In genomic region chr3:172138792-172139507, GRCh38 we compare ENCODE assay signal across 8 cellular contexts.
DNase-seq lines count a peak whose midpoint lies in the region; ATAC-seq, FAIRE-seq and TF ChIP-seq lines count a peak whose summit lies in the region.

No MANE protein-coding gene starts in this region.

- peaks cover 72% of the 10 kb centered on the region for H3K4me1 Mint-ChIP-seq in stimulated activated effector memory CD8-positive, alpha-beta T cell treated with anti-CD3 and anti-CD28 coated beads, Interleukin-12 subunit alpha, Interleukin-12 subunit beta, amount 100 ng/mL, for 72 hours

- H2AFZ ChIP-seq in GM12878 (ENCODE audit: control insufficient read depth, low read depth, low read length) = peak overlapping the region; percentile 45; the same call in 1 of the 2 replicates

- peak; percentile 23; the same call in 1 of the 2 replicates for TF ChIP-seq RAD21 in GM12878 (IDR thresholded peaks at IDR 0.05; ENCODE audit: insufficient read depth, low read depth, low read length)

- RAD21 ChIA-PET in GM12878 (lab: Charles Lee; ENCODE audit: unreplicated experiment) = interaction anchor here (0.7 to 8.9 kb wide), 28 partner anchors 8 to 342 kb away, joined by 3 to 124 read pairs (median 5); partner anchors contain the start of gene FNDC3B

- BruUV-seq in GM12878 (replicated peaks; lab: Mats Ljungman, UMichigan) = no TSS peak

- peak overlapping the region; percentile 84 for H3K27ac Mint-ChIP-seq in stimulated activated effector memory CD8-positive, alpha-beta T cell treated with anti-CD3 and anti-CD28 coated beads, Interleukin-12 subunit alpha, Interleukin-12 subunit beta, amount 100 ng/mL, for 72 hours

- no peaks in the 10 kb centered on the region for H3K27me3 ChIP-seq in GM12878 (replicated peaks in 1 of 2; ENCODE audit: control insufficient read depth in 2 of 2, insufficient read depth in 2 of 2, low read length in 1 of 2)

- H3K4me1 ChIP-seq in GM12878 (ENCODE audit: control insufficient read depth, insufficient read depth, low read length) (peaks cover 73% of the 10 kb centered on the region), kidney (ENCODE audit: control insufficient read depth in 1 of 2, insufficient read depth in 1 of 2, low read depth in 1 of 2, low read length in 2 of 2) (peaks cover 28 to 42% of the 10 kb centered on the region in 2 donors)

- no peak for TF ChIP-seq POLR2A in GM12878 (IDR thresholded peaks at IDR 0.05; ENCODE audit: low read depth, low read length)

- H3K36me3 ChIP-seq in GM12878 (ENCODE audit: control insufficient read depth in 2 of 2, insufficient read depth in 2 of 2, low read length in 1 of 2) (peaks cover under 1 to 1% of the 10 kb centered on the region in 2 experiments; a peak in 1 of 4 replicates), kidney (ENCODE audit: control insufficient read depth in 1 of 2, insufficient read depth in 2 of 2, low read length in 2 of 2) (no peaks in the 10 kb centered on the region)

- H3K27ac ChIP-seq in GM12878 (ENCODE audit: control insufficient read depth, insufficient read depth) = peak overlapping the region; percentile 80
- peak overlapping the region; percentile 1 to 45 for H3K27ac ChIP-seq in kidney (ENCODE audit: low read depth in 2 of 2, low read length in 2 of 2)

- H4K20me1 ChIP-seq in GM12878 (ENCODE audit: control insufficient read depth, insufficient read depth) = no peaks in the 10 kb centered on the region

- ATAC-seq in GM21825 (IDR thresholded peaks at IDR 0.05; ENCODE audit: unreplicated experiment) (peak; percentile 41), GM12878 (peak; percentile 51)
- ATAC-seq in stimulated activated effector memory CD8-positive, alpha-beta T cell treated with anti-CD3 and anti-CD28 coated beads, Interleukin-12 subunit alpha, Interleukin-12 subunit beta, amount 100 ng/mL, for 72 hours = peak; percentile 81

- H3K9me3 ChIP-seq in GM12878 (replicated peaks; ENCODE audit: control insufficient read depth, insufficient read depth, low read length) = no peaks in the 10 kb centered on the region
- no peaks in the 10 kb centered on the region for H3K9me3 ChIP-seq in kidney (ENCODE audit: control insufficient read depth in 1 of 2, low read length in 2 of 2)

- H3K79me2 ChIP-seq in GM12878 (ENCODE audit: control insufficient read depth, insufficient read depth, low read length) = peaks cover 43% of the 10 kb centered on the region

- SMC1A ChIA-PET in GM12878 (lab: Charles Lee; ENCODE audit: uncharacterized antibody, unreplicated experiment) = interaction anchor here (0.6 to 23.1 kb wide), 32 partner anchors 10 to 1188 kb away, joined by 3 to 441 read pairs (median 5); no protein-coding TSS in a partner anchor

- FAIRE-seq in GM12878 (lab: Jason Lieb, UNC) (peak; percentile 49), kidney (lab: Jason Lieb, UNC) (no peak)

- H3K36me3 Mint-ChIP-seq in stimulated activated effector memory CD8-positive, alpha-beta T cell treated with anti-CD3 and anti-CD28 coated beads, Interleukin-12 subunit alpha, Interleukin-12 subunit beta, amount 100 ng/mL, for 72 hours = peaks cover under 1% of the 10 kb centered on the region

- POLR2A ChIA-PET in GM12878 (lab: Charles Lee) = interaction anchor here (0.6 to 5.5 kb wide), 11 partner anchors 13 to 180 kb away, joined by 3 to 54 read pairs (median 4); no protein-coding TSS in a partner anchor

- H3K9me3 Mint-ChIP-seq in stimulated activated effector memory CD8-positive, alpha-beta T cell treated with anti-CD3 and anti-CD28 coated beads, Interleukin-12 subunit alpha, Interleukin-12 subunit beta, amount 100 ng/mL, for 72 hours = no peaks in the 10 kb centered on the region

- TF ChIP-seq CTCF in GM12878 (IDR thresholded peaks at IDR 0.05 in 2 of 3, conservative IDR thresholded peaks at IDR 0.05 in 1 of 3; ENCODE audit: control insufficient read depth in 2 of 3, extremely low read depth in 1 of 3, insufficient read depth in 1 of 3, low read depth in 3 of 3, low read length in 3 of 3) (no peak), kidney (IDR thresholded peaks at IDR 0.05; ENCODE audit: borderline replicate concordance, extremely low read depth, insufficient read depth) (no peak)

- TF ChIP-seq EP300 in GM12878 (IDR thresholded peaks at IDR 0.05; ENCODE audit: borderline replicate concordance in 1 of 2, control insufficient read depth in 1 of 2, low read depth in 2 of 2, low read length in 2 of 2) = peak; percentile 39 to 60; a peak in 2 of 4 replicates

- peak overlapping the region; percentile 51 for H3K4me3 Mint-ChIP-seq in stimulated activated effector memory CD8-positive, alpha-beta T cell treated with anti-CD3 and anti-CD28 coated beads, Interleukin-12 subunit alpha, Interleukin-12 subunit beta, amount 100 ng/mL, for 72 hours

- in situ Hi-C loops in GM12878 (cut with MboI) = no loop called here

- under 1% methylated on average over 6 of the region's 6 CpGs for whole genome bisulfite sequencing in GM12878 (ENCODE audit: insufficient coverage, insufficient replicate concordance, low lambda C conversion rate, missing lambda C conversion rate)

- H3K4me2 ChIP-seq in GM12878 (ENCODE audit: control insufficient read depth, insufficient read depth) = peak overlapping the region; percentile 52

- CTCF ChIA-PET in GM12878 (lab: Yijun Ruan, JAX) = interaction anchor here (0.8 to 5.6 kb wide), 10 partner anchors 7 to 103 kb away, joined by 3 to 30 read pairs (median 5); no protein-coding TSS in a partner anchor

- peak; percentile 7 for DNase-seq in NCI-H774 (lab: John Stamatoyannopoulos, UW)
- DNase-seq in GM12878 (ENCODE audit: low read depth, low spot score) = peak; percentile 89
- DNase-seq in kidney = no peak
- DNase-seq in stimulated activated effector memory CD8-positive, alpha-beta T cell treated with anti-CD3 and anti-CD28 coated beads, Interleukin-12 subunit alpha, Interleukin-12 subunit beta, amount 100 ng/mL, for 72 hours (ENCODE audit: low spot score in 2 of 2) = peak in 1 of 2 donors; percentile 67
- DNase-seq in NCI-H2081 treated with DMSO at 0.1 percent for 48 hours (lab: John Stamatoyannopoulos, UW) = no peak
- no peak for DNase-seq in HPDE6-E6E7 (ENCODE audit: extremely low spot score)

- intact Hi-C loops in GM12878 (cut with micrococcal nuclease; ENCODE audit: unreplicated experiment) (loop anchor here (5.0 kb wide), 1 partner anchor 342 kb away; no protein-coding TSS in a partner anchor), kidney (cut with DNase I) (no loop called here)

- H3K4me3 ChIP-seq in GM08714 (ENCODE audit: low read length) (peak overlapping the region; percentile 32; the same call in 1 of the 2 replicates), GM12878 (no peak overlapping the region), kidney (ENCODE audit: low read length in 2 of 2) (no peak overlapping the region)

- H3K9ac ChIP-seq in GM12878 (ENCODE audit: control insufficient read depth, insufficient read depth, low read length) (peak overlapping the region; percentile 42), kidney (ENCODE audit: low read length in 2 of 2) (peak overlapping the region in 1 of 2 donors; percentile 27)

TF ChIP-seq in GM12878, 131 proteins besides CTCF, POLR2A, EP300 and RAD21 (continues in another document):
- TF ChIP-seq CBFB (IDR thresholded peaks at IDR 0.05; ENCODE audit: low read depth) = no peak
- TF ChIP-seq ELK1 (IDR thresholded peaks at IDR 0.05; ENCODE audit: low read depth, low read length) = no peak
- TF ChIP-seq EZH2 (IDR thresholded peaks at IDR 0.05; ENCODE audit: borderline replicate concordance, control insufficient read depth, low read depth, low read length) = no peak
- peak; percentile 69; the same call in 1 of the 2 replicates for TF ChIP-seq CREM (IDR thresholded peaks at IDR 0.05; ENCODE audit: low read depth)
- TF ChIP-seq HDAC6 (IDR thresholded peaks at IDR 0.05; ENCODE audit: unreplicated experiment) = no peak
- TF ChIP-seq SRF (IDR thresholded peaks at IDR 0.05; ENCODE audit: low read depth in 2 of 2, low read length in 2 of 2) = 0 out of 4 replicates have a peak, but pooled peaks of 1 of the 2 experiments have one; percentile 55
- TF ChIP-seq ZNF622 (IDR thresholded peaks at IDR 0.05) = no peak
- TF ChIP-seq SP1 (IDR thresholded peaks at IDR 0.05; ENCODE audit: low read depth, low read length) = peak; percentile 17
- TF ChIP-seq, protein P1, sequence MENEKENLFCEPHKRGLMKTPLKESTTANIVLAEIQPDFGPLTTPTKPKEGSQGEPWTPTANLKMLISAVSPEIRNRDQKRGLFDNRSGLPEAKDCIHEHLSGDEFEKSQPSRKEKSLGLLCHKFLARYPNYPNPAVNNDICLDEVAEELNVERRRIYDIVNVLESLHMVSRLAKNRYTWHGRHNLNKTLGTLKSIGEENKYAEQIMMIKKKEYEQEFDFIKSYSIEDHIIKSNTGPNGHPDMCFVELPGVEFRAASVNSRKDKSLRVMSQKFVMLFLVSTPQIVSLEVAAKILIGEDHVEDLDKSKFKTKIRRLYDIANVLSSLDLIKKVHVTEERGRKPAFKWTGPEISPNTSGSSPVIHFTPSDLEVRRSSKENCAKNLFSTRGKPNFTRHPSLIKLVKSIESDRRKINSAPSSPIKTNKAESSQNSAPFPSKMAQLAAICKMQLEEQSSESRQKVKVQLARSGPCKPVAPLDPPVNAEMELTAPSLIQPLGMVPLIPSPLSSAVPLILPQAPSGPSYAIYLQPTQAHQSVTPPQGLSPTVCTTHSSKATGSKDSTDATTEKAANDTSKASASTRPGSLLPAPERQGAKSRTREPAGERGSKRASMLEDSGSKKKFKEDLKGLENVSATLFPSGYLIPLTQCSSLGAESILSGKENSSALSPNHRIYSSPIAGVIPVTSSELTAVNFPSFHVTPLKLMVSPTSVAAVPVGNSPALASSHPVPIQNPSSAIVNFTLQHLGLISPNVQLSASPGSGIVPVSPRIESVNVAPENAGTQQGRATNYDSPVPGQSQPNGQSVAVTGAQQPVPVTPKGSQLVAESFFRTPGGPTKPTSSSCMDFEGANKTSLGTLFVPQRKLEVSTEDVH (IDR thresholded peaks at IDR 0.05; ENCODE audit: low read depth, partially characterized antibody) = no peak
- TF ChIP-seq ZNF24 (IDR thresholded peaks at IDR 0.05) = 0 out of 2 replicates have a peak, but pooled peaks have one; percentile 36
- peak; percentile 87 for TF ChIP-seq IKZF1 (conservative IDR thresholded peaks at IDR 0.05)
- TF ChIP-seq ZNF274 (IDR thresholded peaks at IDR 0.05; ENCODE audit: insufficient read depth, insufficient read length) = no peak
- TF ChIP-seq SMARCA5 (IDR thresholded peaks at IDR 0.05) = 0 out of 2 replicates have a peak, but pooled peaks have one; percentile 40
- TF ChIP-seq YY1 (IDR thresholded peaks at IDR 0.05; ENCODE audit: low read depth, low read length) = peak; percentile 79

Comparison
In these comparisons a context has a peak if more than half of its experiments do, and no peak if none do; other contexts are left out.
1. DNase-seq: peak in NCI-H774 (single experiment) and GM12878 (single experiment); none in kidney (single experiment), NCI-H2081 treated with DMSO at 0.1 percent for 48 hours (single experiment) and HPDE6-E6E7 (single experiment).
2. Peak in every context shown above with its lines, with median percentiles within 50 percentile points of each other: ATAC-seq.